ENCODE assay signal across 2 cellular contexts in genomic region chr19:48195106-48195830, GRCh38.
TF ChIP-seq lines count a peak whose summit lies in the region.

No MANE protein-coding gene starts in this region.

TF ChIP-seq in SK-N-SH treated with all-trans-retinoic acid at 6 μM for 48 hours, 23 proteins besides CTCF, POLR2A, EP300 and RAD21 (continued from another document):
- no peak for TF ChIP-seq POU6F1 (CRISPR knock-in tag; IDR thresholded peaks at IDR 0.05; ENCODE audit: borderline replicate concordance, low read depth)
- TF ChIP-seq ZC3H10 (CRISPR knock-in tag; IDR thresholded peaks at IDR 0.05): no peak

TF ChIP-seq in GM23338, 12 proteins besides CTCF, POLR2A, EP300 and RAD21 (continued from another document):
- TF ChIP-seq REST (IDR thresholded peaks at IDR 0.05; ENCODE audit: unreplicated experiment): no peak
